Comparison of ENCODE assay signal across 19 cellular contexts in genomic region chr17:33057564-33057963, GRCh38.
A peak's percentile ranks its signal among the peaks of the same experiment; 100 is the strongest.
DNase-seq lines count a peak whose midpoint lies in the region; ATAC-seq and TF ChIP-seq lines count a peak whose summit lies in the region.
"Had no signal": no experiment of that assay in that cellular context is flagged by ENCODE, and none has a peak within 500 bp of the region (broad histone marks: within the 10 kb centered on the region; RNA-seq: fewer than 3 reads in every experiment).

No MANE protein-coding gene starts in this region.

- no peak overlapping the region for H3K27ac Mint-ChIP-seq in natural killer cell
- no peak overlapping the region for H3K27ac Mint-ChIP-seq in T-cell

- POLR2A ChIA-PET in T-cell (lab: Charles Lee), result no interaction called here

- H3K36me3 Mint-ChIP-seq in natural killer cell (no peaks in the 10 kb centered on the region), T-cell (no peaks in the 10 kb centered on the region)

- intact Hi-C loops in left colon (cut with DNase I, micrococcal nuclease), result no loop called here
- intact Hi-C loops in natural killer cell (cut with micrococcal nuclease), result no loop called here

- H3K4me3 ChIP-seq in coronary artery, result no peak overlapping the region
- H3K4me3 ChIP-seq: A549, K562, PC-9 had no signal

- H3K27me3 Mint-ChIP-seq in natural killer cell (ENCODE audit: low read depth in 2 of 2), result peaks cover 15 to 17% of the 10 kb centered on the region in 2 donors
- peaks cover 15 to 16% of the 10 kb centered on the region in 2 donors for H3K27me3 Mint-ChIP-seq in T-cell

- ATAC-seq in left colon (peak; percentile 48), natural killer cell (no peak), T-cell (replicated peaks in 1 of 4) (no peak)
- ATAC-seq: A549, K562 had no signal

- H3K9me3 Mint-ChIP-seq in natural killer cell, result no peaks in the 10 kb centered on the region
- no peaks in the 10 kb centered on the region for H3K9me3 Mint-ChIP-seq in T-cell

- CTCF ChIA-PET in T-cell (lab: Charles Lee), result no interaction called here

- no peaks in the 10 kb centered on the region for H3K4me1 Mint-ChIP-seq in natural killer cell
- H3K4me1 Mint-ChIP-seq in T-cell, result no peaks in the 10 kb centered on the region

- no peak overlapping the region for H3K27ac ChIP-seq in coronary artery
- H3K27ac ChIP-seq: A549, PC-9 had no signal

- peak; percentile 20 for DNase-seq in ACHN
- peak; percentile 33 for DNase-seq in EL
- DNase-seq in coronary artery (ENCODE audit: low spot score), result peak; percentile 35
- no peak for DNase-seq in left colon
- no peak for DNase-seq in NCI-H69 (lab: John Stamatoyannopoulos, UW)
- no peak for DNase-seq in natural killer cell
- DNase-seq in GM19238 (ENCODE audit: insufficient read length, low spot score), result no peak
- no peak for DNase-seq in T-cell
- DNase-seq: AML-193, COR-L47, DMS153, HCEC 1CT, NCI-H1436, NCI-H2081, NCI-H510A treated with DMSO at 0.1 percent for 48 hours, PC-9, SK-N-SH had no signal

- in situ Hi-C loops in ACHN (cut with HindIII; ENCODE audit: low pct_ligation_motif_present, low pct_unique_long_range_greater_than_20kb, low sequenced_read_pairs), result no loop called here

- H3K4me3 Mint-ChIP-seq in natural killer cell (no peak overlapping the region), T-cell (no peak overlapping the region)

- no peak for TF ChIP-seq CTCF in coronary artery (IDR thresholded peaks at IDR 0.05)
- no peak for TF ChIP-seq CTCF in natural killer cell (IDR thresholded peaks at IDR 0.05)

Comparison
In these comparisons a context has a peak if more than half of its experiments do, and no peak if none do; other contexts are left out.
1. DNase-seq: peak in ACHN (single experiment), EL (single experiment) and coronary artery (single experiment); none in left colon (0 of 2), NCI-H69 (single experiment), natural killer cell (single experiment), GM19238 (single experiment) and T-cell (0 of 34).